8 cellular contexts compared by ENCODE assay signal in genomic region chr7:44973610-44974401, GRCh38. TPM values are rescaled to one million over a fixed set of nuclear protein-coding genes. Genes with fewer than 3 reads are reported as not detected.
A peak's percentile ranks its signal among the peaks of the same experiment; 100 is the strongest.
DNase-seq lines count a peak whose midpoint lies in the region; ATAC-seq, FAIRE-seq and TF ChIP-seq lines count a peak whose summit lies in the region.

No MANE protein-coding gene starts in this region.

- H3K18ac ChIP-seq in trophoblast cell (ENCODE audit: low read length): no peak overlapping the region

- H3K36me3 Mint-ChIP-seq in CD4-positive, alpha-beta T cell (ENCODE audit: low read depth): peaks cover 72% of the 10 kb centered on the region

- no peak overlapping the region for H2AK5ac ChIP-seq in trophoblast cell (ENCODE audit: low read length)

- BruUV-seq in endothelial cell of umbilical vein (replicated peaks; lab: Mats Ljungman, UMichigan): no TSS peak

- H3K4ac ChIP-seq in trophoblast cell (ENCODE audit: low read depth, low read length): no peak overlapping the region

- ATAC-seq in CD4-positive, alpha-beta T cell (ENCODE audit: poor library complexity): peak; percentile 48

- POLR2A ChIA-PET in CD4-positive, alpha-beta T cell (lab: Charles Lee): interaction anchor here (1.0 to 16.1 kb wide), 15 partner anchors 9 to 1048 kb away, joined by 3 to 321 read pairs (median 7); partner anchors contain the start of genes CCM2, H2AZ2, TBRG4 and UBE2D4
- POLR2A ChIA-PET in endothelial cell of umbilical vein (lab: Charles Lee): interaction anchor here (1.5 to 1.7 kb wide), 3 partner anchors 9 to 26 kb away, joined by 4 to 7 read pairs (median 7); partner anchors contain the start of gene CCM2

- intact Hi-C loops in CD4-positive, alpha-beta T cell (cut with DNase I, micrococcal nuclease): loop anchor here (1.0 to 2.0 kb wide), 2 partner anchors 55 to 162 kb away; no protein-coding TSS in a partner anchor
- intact Hi-C loops in endothelial cell of umbilical vein (cut with micrococcal nuclease): loop anchor here (1.0 to 5.0 kb wide), 3 partner anchors 25 to 162 kb away; no protein-coding TSS in a partner anchor

- no peak overlapping the region for H4K91ac ChIP-seq in trophoblast cell (ENCODE audit: low read depth, low read length)

- H3K27me3 ChIP-seq in CD4-positive, alpha-beta T cell (ENCODE audit: control insufficient read depth, insufficient read depth, low read length): no peaks in the 10 kb centered on the region
- H3K27me3 ChIP-seq in KMS-11 (ENCODE audit: insufficient read depth, low read depth) (no peaks in the 10 kb centered on the region), endothelial cell of umbilical vein (ENCODE audit: control insufficient read depth in 2 of 2, insufficient read depth in 2 of 2, low read length in 2 of 2) (no peaks in the 10 kb centered on the region), trophoblast cell (ENCODE audit: insufficient read depth, low read length) (no peaks in the 10 kb centered on the region)

- no peak overlapping the region for H3K9ac ChIP-seq in KMS-11
- no peak overlapping the region for H3K9ac ChIP-seq in endothelial cell of umbilical vein (replicated peaks; ENCODE audit: extremely low read depth, insufficient read depth, low read length)
- H3K9ac ChIP-seq in trophoblast cell (ENCODE audit: low read length): no peak overlapping the region

- H3K4me3 Mint-ChIP-seq in CD4-positive, alpha-beta T cell: peak overlapping the region; percentile 25

- H3K4me1 ChIP-seq in KMS-11 (ENCODE audit: low read depth, poor library complexity, severe bottlenecking) (peaks cover 20% of the 10 kb centered on the region), endothelial cell of umbilical vein (ENCODE audit: control insufficient read depth, extremely low read depth, insufficient read depth, low read length) (no peaks in the 10 kb centered on the region), trophoblast cell (ENCODE audit: control insufficient read depth in 1 of 2, insufficient read depth in 2 of 2, low read length in 2 of 2) (no peaks in the 10 kb centered on the region)

- no peak for TF ChIP-seq POLR2A in endothelial cell of umbilical vein (IDR thresholded peaks at IDR 0.05; ENCODE audit: low read depth, low read length)

- H2BK12ac ChIP-seq in trophoblast cell (ENCODE audit: low read length): no peak overlapping the region

- H3K9me3 ChIP-seq in CD4-positive, alpha-beta T cell (ENCODE audit: control insufficient read depth, low read length): no peaks in the 10 kb centered on the region
- H3K9me3 ChIP-seq in endothelial cell of umbilical vein (replicated peaks; ENCODE audit: control insufficient read depth, insufficient read depth, low read length) (no peaks in the 10 kb centered on the region), trophoblast cell (ENCODE audit: insufficient read depth, low read depth, low read length) (no peaks in the 10 kb centered on the region)

- no peaks in the 10 kb centered on the region for H3K9me3 Mint-ChIP-seq in CD4-positive, alpha-beta T cell

- H2BK5ac ChIP-seq in trophoblast cell (ENCODE audit: low read depth, low read length, poor library complexity): no peak overlapping the region

- no peaks in the 10 kb centered on the region for H3K36me3 ChIP-seq in KMS-11 (ENCODE audit: insufficient read depth)
- no peaks in the 10 kb centered on the region for H3K36me3 ChIP-seq in endothelial cell of umbilical vein (ENCODE audit: control insufficient read depth in 2 of 2, extremely low read depth in 1 of 2, insufficient read depth in 2 of 2, low read length in 2 of 2)
- peaks cover 0 to 7% of the 10 kb centered on the region in 2 experiments for H3K36me3 ChIP-seq in trophoblast cell (ENCODE audit: control insufficient read depth in 1 of 2, insufficient read depth in 2 of 2, low read length in 2 of 2)

- CTCF ChIA-PET in CD4-positive, alpha-beta T cell (lab: Charles Lee): interaction anchor here (0.6 to 3.9 kb wide), 37 partner anchors 9 to 176 kb away, joined by 3 to 62 read pairs (median 5); partner anchors contain the start of genes CCM2 and TBRG4
- CTCF ChIA-PET in endothelial cell of umbilical vein (lab: Charles Lee): interaction anchor here (0.6 to 10.0 kb wide), 55 partner anchors 9 to 392 kb away, joined by 3 to 585 read pairs (median 5); partner anchors contain the start of genes CCM2, H2AZ2, NACAD and TBRG4

- no peaks in the 10 kb centered on the region for H3K9me1 ChIP-seq in endothelial cell of umbilical vein (replicated peaks; ENCODE audit: control insufficient read depth, extremely low read depth, insufficient read depth, low read length)

- no peak overlapping the region for H4K8ac ChIP-seq in trophoblast cell (ENCODE audit: low read depth, low read length)

- peak overlapping the region; percentile 1 for H3K27ac ChIP-seq in CD4-positive, alpha-beta T cell (ENCODE audit: low read depth, low read length)
- H3K27ac ChIP-seq in KMS-11: no peak overlapping the region
- H3K27ac ChIP-seq in endothelial cell of umbilical vein (ENCODE audit: insufficient read depth, low read depth, low read length): no peak overlapping the region
- H3K27ac ChIP-seq in trophoblast cell (ENCODE audit: low read depth, low read length): no peak overlapping the region

- no peaks in the 10 kb centered on the region for H4K20me1 ChIP-seq in KMS-11 (ENCODE audit: insufficient read depth)
- H4K20me1 ChIP-seq in endothelial cell of umbilical vein (replicated peaks; ENCODE audit: control insufficient read depth, extremely low read depth, insufficient read depth, low read length): no peaks in the 10 kb centered on the region

- TF ChIP-seq CTCF in CD4-positive, alpha-beta T cell (IDR thresholded peaks at IDR 0.05): peak; percentile 67
- TF ChIP-seq CTCF in KMS-11 (conservative IDR thresholded peaks at IDR 0.05; ENCODE audit: low read depth, low read length) (peak; percentile 70), endothelial cell of umbilical vein (IDR thresholded peaks at IDR 0.05; ENCODE audit: extremely low read depth in 1 of 2, insufficient read depth in 1 of 2, low read depth in 1 of 2, low read length in 2 of 2) (peak; percentile 55 to 73)

- H3K4me3 ChIP-seq in KMS-11 (IDR thresholded peaks at IDR 0.05; ENCODE audit: insufficient read depth, low read depth, low read length) (no peak overlapping the region), endothelial cell of umbilical vein (replicated peaks in 1 of 3; ENCODE audit: insufficient read depth in 1 of 3, low read depth in 1 of 3, low read length in 3 of 3) (no peak overlapping the region), trophoblast cell (ENCODE audit: low read depth, low read length) (no peak overlapping the region)

- H3K14ac ChIP-seq in trophoblast cell (ENCODE audit: low read length): no peak overlapping the region

- H3K27ac Mint-ChIP-seq in CD4-positive, alpha-beta T cell: peak overlapping the region; percentile 95

- dilution Hi-C loops in endothelial cell of umbilical vein (cut with MboI; ENCODE audit: extremely low pct_ligation_motif_present, low sequenced_read_pairs): no loop called here

- FAIRE-seq in endothelial cell of umbilical vein (lab: Jason Lieb, UNC): peak; percentile 66

- H2BK120ac ChIP-seq in trophoblast cell (ENCODE audit: insufficient read depth, low read length, poor library complexity): no peak overlapping the region

- H3K79me2 ChIP-seq in KMS-11 (ENCODE audit: insufficient read depth, low read depth) (no peaks in the 10 kb centered on the region), endothelial cell of umbilical vein (ENCODE audit: control insufficient read depth, insufficient read depth, low read length) (no peaks in the 10 kb centered on the region), trophoblast cell (ENCODE audit: control insufficient read depth, insufficient read depth, low read length, poor library complexity) (no peaks in the 10 kb centered on the region)

- H3K23ac ChIP-seq in trophoblast cell (ENCODE audit: low read length): no peak overlapping the region

- H3K27me3 Mint-ChIP-seq in CD4-positive, alpha-beta T cell: no peaks in the 10 kb centered on the region

- no CpG with 5 or more reads among the region's 10 CpGs for WGBS in trophoblast cell (ENCODE audit: extremely low coverage, insufficient coverage, insufficient read length)

- DNase-seq in CD4-positive, alpha-beta T cell: peak; percentile 45 to 71 (median 62)
- peak; percentile 50 to 69 for DNase-seq in activated CD4-positive, alpha-beta T cell treated with anti-CD3 and anti-CD28 coated beads for 4 hours
- DNase-seq in endothelial cell of umbilical vein (ENCODE audit: low read depth, low spot score) (peak; percentile 39), trophoblast cell (peak; percentile 34 to 68), NCI-H510A (lab: John Stamatoyannopoulos, UW) (no peak), NCI-H2107 treated with DMSO at 0.1 percent for 48 hours (lab: John Stamatoyannopoulos, UW; ENCODE audit: unreplicated experiment) (no peak), HCEC 1CT (no peak)

- no peak overlapping the region for H3K4me2 ChIP-seq in KMS-11
- no peak overlapping the region for H3K4me2 ChIP-seq in endothelial cell of umbilical vein (ENCODE audit: insufficient read depth, low read length)
- H3K4me2 ChIP-seq in trophoblast cell (ENCODE audit: low read length): no peak overlapping the region

- no peaks in the 10 kb centered on the region for H3K79me1 ChIP-seq in trophoblast cell (ENCODE audit: low read length)

- H2AFZ ChIP-seq in KMS-11 (ENCODE audit: low read depth) (no peak overlapping the region), endothelial cell of umbilical vein (ENCODE audit: low read depth, low read length) (no peak overlapping the region), trophoblast cell (ENCODE audit: insufficient read depth, low read length, poor library complexity) (no peak overlapping the region)

- H3K4me1 Mint-ChIP-seq in CD4-positive, alpha-beta T cell (ENCODE audit: low read depth): peaks cover 45% of the 10 kb centered on the region

- no peak overlapping the region for H4K12ac ChIP-seq in trophoblast cell (ENCODE audit: low read depth, low read length)

RNA-seq across cellular contexts. Expression of gene MYO1G, which starts 5.0 kb away (rescaled TPM):
- 100 to 1,000 TPM; 155 to 157 TPM for total RNA-seq in CD4-positive, alpha-beta T cell
- total RNA-seq in endothelial cell of umbilical vein: 0.11 and 0.12 TPM in 2 replicates
- 0.06 TPM in 1 of 2 replicates, not detected in the other for polyA plus RNA-seq in endothelial cell of umbilical vein
- polyA plus RNA-seq in endothelial cell of umbilical vein (2011; cell fraction: cytosol; rRNA removed): 0.03 TPM in 1 of 2 replicates, not detected in the other
- 0.11 and 0.15 TPM in 2 replicates for polyA plus RNA-seq in endothelial cell of umbilical vein (2011; cell fraction: nucleus; rRNA removed)
- 0.07 TPM in 1 of 2 replicates, not detected in the other for polyA plus RNA-seq in endothelial cell of umbilical vein (2012)
- polyA minus RNA-seq in endothelial cell of umbilical vein: 0.05 and 0.15 TPM in 2 replicates
- polyA minus RNA-seq in endothelial cell of umbilical vein (2011; cell fraction: cytosol; rRNA and poly(A)+ RNA removed): 47.1 TPM
- 0.38 and 0.48 TPM in 2 replicates for polyA minus RNA-seq in endothelial cell of umbilical vein (2011; cell fraction: nucleus; rRNA and poly(A)+ RNA removed)
- polyA plus RNA-seq in trophoblast cell (2013): 0.03 TPM in 2 replicates

RNA-seq across cellular contexts. Expression of gene CCM2, which starts 26.2 kb away (rescaled TPM):
- 10 to 100 TPM; 48.8 to 52.8 TPM for total RNA-seq in CD4-positive, alpha-beta T cell
- total RNA-seq in endothelial cell of umbilical vein: 57.4 and 66.1 TPM in 2 replicates
- polyA plus RNA-seq in endothelial cell of umbilical vein: 70.4 and 82.1 TPM in 2 replicates
- 60.9 and 68.3 TPM in 2 replicates for polyA plus RNA-seq in endothelial cell of umbilical vein (2011; cell fraction: cytosol; rRNA removed)
- polyA plus RNA-seq in endothelial cell of umbilical vein (2011; cell fraction: nucleus; rRNA removed): 52.5 and 60.0 TPM in 2 replicates
- 41.7 and 45.2 TPM in 2 replicates for polyA plus RNA-seq in endothelial cell of umbilical vein (2012)
- 40.4 and 49.1 TPM in 2 replicates for polyA minus RNA-seq in endothelial cell of umbilical vein
- 13.0 TPM for polyA minus RNA-seq in endothelial cell of umbilical vein (2011; cell fraction: cytosol; rRNA and poly(A)+ RNA removed)
- 18.2 and 20.2 TPM in 2 replicates for polyA minus RNA-seq in endothelial cell of umbilical vein (2011; cell fraction: nucleus; rRNA and poly(A)+ RNA removed)
- 25.9 and 26.5 TPM in 2 replicates for polyA plus RNA-seq in trophoblast cell (2013)

Comparison
In these comparisons a context has a peak if more than half of its experiments do, and no peak if none do; other contexts are left out.
1. DNase-seq: peak in CD4-positive, alpha-beta T cell (10 of 10), activated CD4-positive, alpha-beta T cell treated with anti-CD3 and anti-CD28 coated beads for 4 hours (2 of 2), endothelial cell of umbilical vein (single experiment) and trophoblast cell (2 of 2); none in NCI-H510A (single experiment), NCI-H2107 treated with DMSO at 0.1 percent for 48 hours (single experiment) and HCEC 1CT (single experiment).
2. RNA of gene MYO1G, which starts 5.0 kb away (total RNA-seq): 155 to 157 TPM in CD4-positive, alpha-beta T cell; 0.11 to 0.12 TPM in endothelial cell of umbilical vein; every median in the first group is over 100 times any median in the second.
3. Peak in every context shown above with its lines, with median percentiles within 50 percentile points of each other: CTCF ChIP-seq.